8 cellular contexts compared by ENCODE assay signal in genomic region chr9:27888661-27889295, GRCh38.
DNase-seq lines count a peak whose midpoint lies in the region; ATAC-seq and TF ChIP-seq lines count a peak whose summit lies in the region.

No MANE protein-coding gene starts in this region.

- in situ Hi-C loops in astrocyte of the spinal cord (cut with HindIII; ENCODE audit: low sequenced_read_pairs) = no loop called here

- H3K27ac ChIP-seq in neutrophil = no peak overlapping the region

- DNase-seq in AG09309 (ENCODE audit: low read depth) (no peak), NCI-H69 (lab: John Stamatoyannopoulos, UW) (peak; percentile 61), astrocyte of the spinal cord (ENCODE audit: low read depth, low spot score) (no peak), SW 1271 (lab: John Stamatoyannopoulos, UW) (no peak), inferior parietal cortex (ENCODE audit: extremely low spot score) (no peak)

- ATAC-seq in GM18499 (IDR thresholded peaks at IDR 0.05; ENCODE audit: insufficient read depth, unreplicated experiment) = peak; percentile 88
- peak; percentile 100 for ATAC-seq in HG02642 (IDR thresholded peaks at IDR 0.05; ENCODE audit: poor library complexity, unreplicated experiment)

- H3K27me3 ChIP-seq in neutrophil = no peaks in the 10 kb centered on the region

- no peaks in the 10 kb centered on the region for H3K9me3 ChIP-seq in neutrophil

- peak; percentile 42 for TF ChIP-seq CTCF in AG09309 (IDR thresholded peaks at IDR 0.05; ENCODE audit: control insufficient read depth, insufficient read depth, low read depth, low read length, missing control alignments)
- peak; percentile 81 for TF ChIP-seq CTCF in astrocyte of the spinal cord (IDR thresholded peaks at IDR 0.05; ENCODE audit: low read depth, low read length)
- peak; percentile 69 for TF ChIP-seq CTCF in neutrophil (IDR thresholded peaks at IDR 0.05)

- H3K4me1 ChIP-seq in neutrophil (ENCODE audit: control insufficient read depth in 1 of 2, insufficient read depth in 1 of 2, low read depth in 1 of 2, low read length in 1 of 2) = no peaks in the 10 kb centered on the region

- H3K36me3 ChIP-seq in neutrophil = no peaks in the 10 kb centered on the region

- no peak overlapping the region for H3K4me3 ChIP-seq in AG09309 (ENCODE audit: control insufficient read depth, low read depth, low read length)
- no peak overlapping the region for H3K4me3 ChIP-seq in astrocyte of the spinal cord (ENCODE audit: low read depth, low read length)
- no peak overlapping the region for H3K4me3 ChIP-seq in neutrophil (ENCODE audit: low read depth in 1 of 2, low read length in 1 of 2)
